ENCODE assay signal across 26 cellular contexts in the genomic region with DNA sequence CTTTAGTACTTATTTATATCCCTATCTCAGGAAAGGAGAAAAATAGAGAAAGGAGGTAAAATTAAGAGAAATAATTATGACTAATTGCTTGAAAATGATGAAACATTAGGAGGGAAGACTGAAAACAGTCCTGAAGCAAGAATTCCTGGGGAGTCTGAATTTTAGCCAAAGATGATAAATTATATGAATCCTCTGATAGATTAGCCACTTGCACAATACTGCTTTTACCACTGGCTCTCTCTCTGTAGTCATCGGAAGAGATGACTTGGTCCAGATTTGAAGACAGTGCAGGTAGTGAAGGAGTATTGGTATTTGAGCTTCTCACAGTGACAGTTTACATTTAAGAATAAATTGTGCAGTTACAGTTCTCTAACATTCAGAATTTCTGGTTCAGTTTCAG.
DNase-seq lines count a peak whose midpoint lies in the region; ATAC-seq and TF ChIP-seq lines count a peak whose summit lies in the region.
"Had no signal": no experiment of that assay in that cellular context is flagged by ENCODE, and none has a peak within 500 bp of the region (broad histone marks: within the 10 kb centered on the region; RNA-seq: fewer than 3 reads in every experiment).

No MANE protein-coding gene starts in this region.

- peaks cover 0 to 8% (median 0%) of the 10 kb centered on the region in 6 donors for H3K9me3 Mint-ChIP-seq in immature natural killer cell
- H3K9me3 Mint-ChIP-seq: neural crest cell; stimulated activated naive CD8-positive, alpha-beta T cell treated with anti-CD3 and anti-CD28 coated beads, Interleukin-15, amount 100 ng/mL, for 72 hours; T-cell; type B pancreatic cell had no signal

- DNase-seq in GM03348 (ENCODE audit: low spot score) = peak; percentile 76
- DNase-seq in M059J (ENCODE audit: low read depth) = peak; percentile 25
- DNase-seq in fibroblast of lung (ENCODE audit: low read depth in 2 of 2) = peak; percentile 71 to 80
- DNase-seq in stromal cell of bone marrow (ENCODE audit: low read depth) = peak; percentile 40
- DNase-seq in heart left ventricle = no peak
- no peak for DNase-seq in immature natural killer cell
- no peak for DNase-seq in GM19240 (ENCODE audit: insufficient read length, low spot score)
- DNase-seq: activated CD4-positive, alpha-beta T cell treated with anti-CD3 and anti-CD28 coated beads for 48 hours; activated naive CD4-positive, alpha-beta T cell treated with anti-CD3 and anti-CD28 coated beads, Interleukin-2, amount 50 U/mL, for 16 hours; cerebellar nuclear complex; effector CD4-positive, alpha-beta T cell; GDM1; NCI-H1105; NCI-H2107; NCI-H510A treated with DMSO at 0.1 percent for 48 hours; psoas muscle; stimulated activated CD4-positive, alpha-beta T cell treated with anti-CD3 and anti-CD28 coated beads, Interleukin-2, amount 100 ng/mL, for 48 hours; stimulated activated naive CD8-positive, alpha-beta T cell treated with anti-CD3 and anti-CD28 coated beads, Interleukin-15, amount 100 ng/mL, for 72 hours; T-cell had no signal

- H3K36me3 Mint-ChIP-seq in immature natural killer cell = no peaks in the 10 kb centered on the region
- H3K36me3 Mint-ChIP-seq: T-cell, type B pancreatic cell had no signal

- H3K4me3 ChIP-seq in fibroblast of lung (replicated peaks in 1 of 4; ENCODE audit: control extremely low read depth in 1 of 4, insufficient read depth in 1 of 4, low read depth in 3 of 4, low read length in 4 of 4) (no peak overlapping the region), heart left ventricle (no peak overlapping the region)
- H3K4me3 ChIP-seq: ascending aorta, esophagus muscularis mucosa, hepatocyte, psoas muscle, smooth muscle cell had no signal

- H3K36me3 ChIP-seq in fibroblast of lung (ENCODE audit: control insufficient read depth, insufficient read depth, low read length) (no peaks in the 10 kb centered on the region), heart left ventricle (no peaks in the 10 kb centered on the region)
- H3K36me3 ChIP-seq: ascending aorta, esophagus muscularis mucosa had no signal

- peaks cover 7% of the 10 kb centered on the region for H3K4me1 ChIP-seq in fibroblast of lung (ENCODE audit: control insufficient read depth, extremely low read depth, insufficient read depth, low read length)
- H3K4me1 ChIP-seq in heart left ventricle = no peaks in the 10 kb centered on the region
- H3K4me1 ChIP-seq: ascending aorta, esophagus muscularis mucosa, psoas muscle had no signal

- TF ChIP-seq CTCF in fibroblast of lung (conservative IDR thresholded peaks at IDR 0.05 in 1 of 2, IDR thresholded peaks at IDR 0.05 in 1 of 2; ENCODE audit: low read depth in 1 of 2, low read length in 2 of 2) = no peak
- no peak for TF ChIP-seq CTCF in heart left ventricle (IDR thresholded peaks at IDR 0.05)

- H3K27me3 ChIP-seq in fibroblast of lung (ENCODE audit: control insufficient read depth, insufficient read depth, low read length) (no peaks in the 10 kb centered on the region), heart left ventricle (no peaks in the 10 kb centered on the region)
- H3K27me3 ChIP-seq: ascending aorta, esophagus muscularis mucosa, hepatocyte had no signal

- H3K9ac ChIP-seq in fibroblast of lung (ENCODE audit: insufficient read depth, low read length) = no peak overlapping the region

- no peak for ATAC-seq in heart left ventricle
- ATAC-seq: psoas muscle; stimulated activated naive CD8-positive, alpha-beta T cell treated with anti-CD3 and anti-CD28 coated beads, Interleukin-15, amount 100 ng/mL, for 72 hours; T-cell had no signal

- no peaks in the 10 kb centered on the region for H4K20me1 ChIP-seq in fibroblast of lung (ENCODE audit: control insufficient read depth, extremely low read depth, insufficient read depth, low read length)

- 76 to 100% (median 94%) methylated on average over 1 of the region's 1 CpG for WGBS in heart left ventricle, 4 donors

- H3K4me3 Mint-ChIP-seq in immature natural killer cell = no peak overlapping the region
- H3K4me3 Mint-ChIP-seq: neural crest cell; stimulated activated naive CD8-positive, alpha-beta T cell treated with anti-CD3 and anti-CD28 coated beads, Interleukin-15, amount 100 ng/mL, for 72 hours; T-cell; type B pancreatic cell had no signal

- no peaks in the 10 kb centered on the region for H3K4me1 Mint-ChIP-seq in immature natural killer cell
- H3K4me1 Mint-ChIP-seq: neural crest cell; stimulated activated naive CD8-positive, alpha-beta T cell treated with anti-CD3 and anti-CD28 coated beads, Interleukin-15, amount 100 ng/mL, for 72 hours; T-cell had no signal

- H3K9me3 ChIP-seq in fibroblast of lung (ENCODE audit: control insufficient read depth, insufficient read depth, low read depth, low read length) (no peaks in the 10 kb centered on the region), heart left ventricle (no peaks in the 10 kb centered on the region)
- H3K9me3 ChIP-seq: ascending aorta, esophagus muscularis mucosa, psoas muscle had no signal

- peak overlapping the region; percentile 15 for H3K4me2 ChIP-seq in fibroblast of lung (ENCODE audit: extremely low read depth, insufficient read depth, low read length)
- H3K4me2 ChIP-seq: hepatocyte, smooth muscle cell had no signal

- H3K27ac ChIP-seq in fibroblast of lung (ENCODE audit: insufficient read depth, low read length) (no peak overlapping the region), heart left ventricle (no peak overlapping the region)
- H3K27ac ChIP-seq: ascending aorta, C4-2B, esophagus muscularis mucosa, hepatocyte, psoas muscle had no signal

- H3K27ac Mint-ChIP-seq in immature natural killer cell = no peak overlapping the region
- H3K27ac Mint-ChIP-seq: stimulated activated naive CD8-positive, alpha-beta T cell treated with anti-CD3 and anti-CD28 coated beads, Interleukin-15, amount 100 ng/mL, for 72 hours; T-cell; type B pancreatic cell had no signal

- no peak overlapping the region for H2AFZ ChIP-seq in fibroblast of lung (ENCODE audit: low read length)
- H2AFZ ChIP-seq: hepatocyte had no signal

- TF ChIP-seq POLR2A in heart left ventricle (IDR thresholded peaks at IDR 0.05) = no peak

- intact Hi-C loops in heart left ventricle (cut with DNase I) = no loop called here

- H3K79me2 ChIP-seq in fibroblast of lung (ENCODE audit: control insufficient read depth, insufficient read depth, low read length) = no peaks in the 10 kb centered on the region
- H3K79me2 ChIP-seq: hepatocyte had no signal

- peaks cover 0 to 3% (median 2%) of the 10 kb centered on the region in 3 donors for H3K27me3 Mint-ChIP-seq in immature natural killer cell (ENCODE audit: low read depth in 3 of 3)

Comparison
In these comparisons a context has a peak if more than half of its experiments do, and no peak if none do; other contexts are left out.
1. DNase-seq: peak in GM03348 (single experiment), M059J (single experiment), fibroblast of lung (2 of 2) and stromal cell of bone marrow (single experiment); none in heart left ventricle (0 of 5), immature natural killer cell (0 of 3) and GM19240 (single experiment).